35 cellular contexts compared by ENCODE assay signal in the genomic region with DNA sequence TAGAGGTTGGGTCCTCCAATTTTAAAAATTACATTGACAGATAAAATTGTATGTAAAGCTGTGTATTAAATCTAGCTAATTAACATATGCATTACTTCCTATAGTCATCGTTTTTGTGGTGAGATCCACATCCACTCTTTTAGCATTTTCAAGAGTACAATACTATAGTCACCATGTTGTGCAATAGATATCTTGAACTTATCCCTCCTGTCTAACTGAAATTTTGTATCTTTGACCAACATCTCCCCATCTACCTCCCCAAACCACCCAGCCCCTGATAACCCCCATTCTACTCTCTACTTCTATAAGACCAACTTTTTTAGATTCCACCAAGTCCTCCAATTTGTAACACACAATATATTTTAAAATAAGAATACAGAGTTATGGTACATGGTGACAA.
"Had no signal": no experiment of that assay in that cellular context is flagged by ENCODE, and none has a peak within 500 bp of the region (broad histone marks: within the 10 kb centered on the region; RNA-seq: fewer than 3 reads in every experiment).

No MANE protein-coding gene starts in this region.

- H3K9me3 ChIP-seq: MG63 had no signal

- H3K4me3 ChIP-seq: MG63 had no signal

- H3K36me3 ChIP-seq: MG63 had no signal

- DNase-seq: Karpas-422, Kasumi-1, MG63, MM.1S, MV-4-11, NCI-H1048, NCI-H1092, NCI-H1092 treated with DMSO at 0.1 percent for 48 hours, NCI-H1105, NCI-H1105 treated with DMSO at 0.1 percent for 48 hours, NCI-H1417, NCI-H1417 treated with DMSO at 0.1 percent for 48 hours, NCI-H1436, NCI-H1436 treated with DMSO at 0.1 percent for 48 hours, NCI-H146, NCI-H1694, NCI-H1694 treated with DMSO at 0.1 percent for 48 hours, NCI-H187, NCI-H187 treated with DMSO at 0.1 percent for 48 hours, NCI-H1930, NCI-H2029, NCI-H2029 treated with DMSO at 0.1 percent for 48 hours, NCI-H2081, NCI-H2081 treated with DMSO at 0.1 percent for 48 hours, NCI-H2107, NCI-H2171, NCI-H2171 treated with DMSO at 0.1 percent for 48 hours, NCI-H2227 treated with DMSO at 0.1 percent for 48 hours, NCI-H226, NCI-H345, NCI-H446, NCI-H446 treated with DMSO at 0.1 percent for 48 hours, NCI-H510A, NCI-H510A treated with DMSO at 0.1 percent for 48 hours, NCI-H524 had no signal

- H3K27me3 ChIP-seq: MG63 had no signal
